Comparison of ENCODE assay signal across 17 cellular contexts in the genomic region with DNA sequence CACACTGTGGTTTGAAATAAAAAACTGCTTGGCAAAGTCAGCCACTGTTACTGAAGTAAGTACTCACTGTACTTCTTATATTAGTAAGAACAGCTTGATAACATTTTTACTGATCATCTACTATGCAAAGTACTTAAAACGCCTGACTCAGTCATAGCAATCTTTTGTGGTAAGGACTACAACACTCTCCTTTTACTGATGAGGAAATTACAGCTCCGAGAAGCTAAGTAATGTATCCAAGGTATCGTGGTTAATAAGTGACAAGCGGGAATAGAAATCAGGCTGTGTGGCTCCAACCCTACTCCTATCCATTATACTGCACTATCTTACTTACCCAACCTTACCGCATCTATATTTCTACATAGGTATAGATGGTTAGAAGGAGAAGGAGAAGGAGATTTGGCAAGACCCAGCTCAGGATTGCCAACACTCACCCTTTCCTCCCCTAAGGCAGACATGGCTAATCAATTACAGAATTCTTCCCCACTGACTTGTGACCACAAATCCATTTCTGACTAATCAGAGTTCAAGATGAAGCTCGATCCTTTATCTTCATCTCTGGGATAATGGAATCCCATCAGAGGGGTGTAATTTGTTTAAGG.
DNase-seq lines count a peak whose midpoint lies in the region; ATAC-seq and TF ChIP-seq lines count a peak whose summit lies in the region.
"Had no signal": no experiment of that assay in that cellular context is flagged by ENCODE, and none has a peak within 500 bp of the region (broad histone marks: within the 10 kb centered on the region; RNA-seq: fewer than 3 reads in every experiment).

No MANE protein-coding gene starts in this region.

- DNase-seq in LHCN-M2 (ENCODE audit: low read depth), result peak; percentile 20
- peak; percentile 51 for DNase-seq in astrocyte of the hippocampus (ENCODE audit: low read depth, low spot score)
- peak in 1 of 2 donors; percentile 54 for DNase-seq in foreskin keratinocyte
- DNase-seq in glutamatergic neuron, result no peak
- DNase-seq in NCI-H2171 (lab: John Stamatoyannopoulos, UW), result no peak
- no peak for DNase-seq in DMS79 treated with DMSO at 0.1 percent for 48 hours (lab: John Stamatoyannopoulos, UW)
- no peak for DNase-seq in UCSD-AML1 (lab: John Stamatoyannopoulos, UW; ENCODE audit: unreplicated experiment)
- DNase-seq: activated CD4-positive, CD25-positive, alpha-beta regulatory T cell; left ventricle myocardium superior; NCI-H1930; NCI-H524; stimulated activated naive CD4-positive, alpha-beta T cell; T-helper 1 cell; upper lobe of left lung had no signal

- TF ChIP-seq CTCF in foreskin keratinocyte (conservative IDR thresholded peaks at IDR 0.05) (no peak), glutamatergic neuron (IDR thresholded peaks at IDR 0.05; ENCODE audit: partially characterized antibody, unreplicated experiment) (no peak)

- ATAC-seq in foreskin keratinocyte, result peak; percentile 1

- H3K4me3 Mint-ChIP-seq in glutamatergic neuron (ENCODE audit: unreplicated experiment), result no peak overlapping the region
- H3K4me3 Mint-ChIP-seq: dendritic cell treated with granulocyte-macrophage colony-stimulating factor and Interleukin-4, amounts not matched to agents 40 ng/mL and 50 ng/mL, for 4 days had no signal

- peaks cover 44% of the 10 kb centered on the region for H3K4me1 ChIP-seq in ACC112 (ENCODE audit: control insufficient read depth, insufficient read depth, low read length, unreplicated experiment)
- H3K4me1 ChIP-seq in foreskin keratinocyte, result peaks cover 6% of the 10 kb centered on the region
- H3K4me1 ChIP-seq: parathyroid adenoma, upper lobe of left lung had no signal

- H2AFZ ChIP-seq in ACC112 (ENCODE audit: low read length, unreplicated experiment), result no peak overlapping the region
- H2AFZ ChIP-seq: parathyroid adenoma had no signal

- H3K27me3 ChIP-seq in ACC112 (ENCODE audit: insufficient read depth, low read length) (no peaks in the 10 kb centered on the region), foreskin keratinocyte (no peaks in the 10 kb centered on the region)
- H3K27me3 ChIP-seq: upper lobe of left lung had no signal

- no peaks in the 10 kb centered on the region for H3K79me2 ChIP-seq in ACC112 (ENCODE audit: control insufficient read depth, insufficient read depth, low read length, unreplicated experiment)
- H3K79me2 ChIP-seq: parathyroid adenoma had no signal

- H3K4me1 Mint-ChIP-seq in glutamatergic neuron (ENCODE audit: low read depth, unreplicated experiment), result peaks cover 1% of the 10 kb centered on the region

- H3K27ac Mint-ChIP-seq in glutamatergic neuron (ENCODE audit: unreplicated experiment), result no peak overlapping the region
- H3K27ac Mint-ChIP-seq: dendritic cell treated with granulocyte-macrophage colony-stimulating factor and Interleukin-4, amounts not matched to agents 40 ng/mL and 50 ng/mL, for 4 days had no signal

- H3K36me3 ChIP-seq in ACC112 (ENCODE audit: insufficient read depth, low read length), result no peaks in the 10 kb centered on the region
- H3K36me3 ChIP-seq: upper lobe of left lung had no signal

- no peaks in the 10 kb centered on the region for H3K27me3 Mint-ChIP-seq in glutamatergic neuron (ENCODE audit: unreplicated experiment)

- H3K4me3 ChIP-seq in ACC112 (ENCODE audit: low read depth, low read length), result no peak overlapping the region
- H3K4me3 ChIP-seq: upper lobe of left lung had no signal

- H3K36me3 Mint-ChIP-seq in glutamatergic neuron (ENCODE audit: unreplicated experiment), result no peaks in the 10 kb centered on the region

- H3K27ac ChIP-seq in ACC112 (ENCODE audit: low read depth, low read length) (peak overlapping the region; percentile 37; the same call in 1 of the 2 replicates), foreskin keratinocyte (peak overlapping the region; percentile 5)
- H3K27ac ChIP-seq: parathyroid adenoma, upper lobe of left lung had no signal

- no peaks in the 10 kb centered on the region for H3K9me3 Mint-ChIP-seq in glutamatergic neuron (ENCODE audit: unreplicated experiment)
- H3K9me3 Mint-ChIP-seq: dendritic cell treated with granulocyte-macrophage colony-stimulating factor and Interleukin-4, amounts not matched to agents 40 ng/mL and 50 ng/mL, for 4 days had no signal

Comparison
In these comparisons a context has a peak if more than half of its experiments do, and no peak if none do; other contexts are left out.
1. DNase-seq: peak in LHCN-M2 (single experiment) and astrocyte of the hippocampus (single experiment); none in glutamatergic neuron (single experiment), NCI-H2171 (single experiment), DMS79 treated with DMSO at 0.1 percent for 48 hours (single experiment) and UCSD-AML1 (single experiment).